Comparison of ENCODE assay signal across 11 cellular contexts in genomic region chr12:9378430-9378835, GRCh38.
DNase-seq lines count a peak whose midpoint lies in the region; ATAC-seq and TF ChIP-seq lines count a peak whose summit lies in the region.
"Had no signal": no experiment of that assay in that cellular context is flagged by ENCODE, and none has a peak within 500 bp of the region (broad histone marks: within the 10 kb centered on the region; RNA-seq: fewer than 3 reads in every experiment).

No MANE protein-coding gene starts in this region.

- H3K27me3 ChIP-seq in effector memory CD4-positive, alpha-beta T cell (replicated peaks; ENCODE audit: control insufficient read depth, insufficient read depth, low read length, poor library complexity, severe bottlenecking): no peaks in the 10 kb centered on the region
- H3K27me3 ChIP-seq: SJCRH30 had no signal

- H3K27ac ChIP-seq in RWPE1: no peak overlapping the region
- H3K27ac ChIP-seq in effector memory CD4-positive, alpha-beta T cell (ENCODE audit: insufficient read depth, low read length, poor library complexity, severe bottlenecking): no peak overlapping the region
- H3K27ac ChIP-seq: parathyroid adenoma, SJCRH30 had no signal

- TF ChIP-seq CTCF in GM12874 (IDR thresholded peaks at IDR 0.05; ENCODE audit: insufficient read depth, low read depth, low read length) (peak; percentile 25; the same call in 1 of the 2 replicates), RWPE1 (conservative IDR thresholded peaks at IDR 0.05; ENCODE audit: low read depth) (no peak)

- no peaks in the 10 kb centered on the region for H3K36me3 ChIP-seq in effector memory CD4-positive, alpha-beta T cell (ENCODE audit: control insufficient read depth, insufficient read depth, low read length)
- H3K36me3 ChIP-seq: SJCRH30 had no signal

- H3K4me1 ChIP-seq in effector memory CD4-positive, alpha-beta T cell (ENCODE audit: control insufficient read depth, insufficient read depth, low read length, poor library complexity, severe bottlenecking): no peaks in the 10 kb centered on the region
- H3K4me1 ChIP-seq: parathyroid adenoma, SJCRH30 had no signal

- DNase-seq in ACHN (peak; percentile 34), RWPE1 (ENCODE audit: low spot score) (peak; percentile 51), glomerular endothelial cell (ENCODE audit: extremely low read depth, low read depth, low spot score) (peak; percentile 10), T-helper 2 cell (no peak), CD1c-positive myeloid dendritic cell (ENCODE audit: extremely low spot score) (no peak)
- no peak for DNase-seq in activated CD8-positive, alpha-beta T cell treated with anti-CD3 and anti-CD28 coated beads, Interleukin-2, amount 10 ng/mL, durations not matched to agents 7 days and 5 days
- DNase-seq in effector memory CD4-positive, alpha-beta T cell: no peak

- POLR2A ChIA-PET in RWPE1 (lab: Yijun Ruan, JAX; ENCODE audit: low non-redundant PET): no interaction called here
- POLR2A ChIA-PET in activated CD8-positive, alpha-beta T cell treated with anti-CD3 and anti-CD28 coated beads, Interleukin-2, amount 10 ng/mL, durations not matched to agents 7 days and 5 days (lab: Charles Lee): no interaction called here

- H3K4me1 Mint-ChIP-seq in activated CD8-positive, alpha-beta T cell treated with anti-CD3 and anti-CD28 coated beads, Interleukin-2, amount 10 ng/mL, durations not matched to agents 7 days and 5 days (ENCODE audit: low read depth): peaks cover 4% of the 10 kb centered on the region

- H3K27ac Mint-ChIP-seq in activated CD8-positive, alpha-beta T cell treated with anti-CD3 and anti-CD28 coated beads, Interleukin-2, amount 10 ng/mL, durations not matched to agents 7 days and 5 days: no peak overlapping the region
- H3K27ac Mint-ChIP-seq: activated T-helper 1 cell treated with anti-CD3 and anti-CD28 coated beads, Interleukin-12 subunit alpha, Interleukin-12 subunit beta, Interleukin-2, Interleukin-4 antibody, amounts not matched to agents 30 ng/mL and 10 ng/mL and 1 ng/mL, durations not matched to agents 14 hours and 24 hours and 36 hours had no signal

- H3K36me3 Mint-ChIP-seq in activated CD8-positive, alpha-beta T cell treated with anti-CD3 and anti-CD28 coated beads, Interleukin-2, amount 10 ng/mL, durations not matched to agents 7 days and 5 days (ENCODE audit: low read depth): no peaks in the 10 kb centered on the region

- H3K4me3 ChIP-seq in effector memory CD4-positive, alpha-beta T cell (ENCODE audit: insufficient read depth, low read depth, low read length, poor library complexity, severe bottlenecking): no peak overlapping the region
- H3K4me3 ChIP-seq: SJCRH30 had no signal

- H3K4me3 Mint-ChIP-seq in activated CD8-positive, alpha-beta T cell treated with anti-CD3 and anti-CD28 coated beads, Interleukin-2, amount 10 ng/mL, durations not matched to agents 7 days and 5 days: no peak overlapping the region
- H3K4me3 Mint-ChIP-seq: activated T-helper 1 cell treated with anti-CD3 and anti-CD28 coated beads, Interleukin-12 subunit alpha, Interleukin-12 subunit beta, Interleukin-2, Interleukin-4 antibody, amounts not matched to agents 30 ng/mL and 10 ng/mL and 1 ng/mL, durations not matched to agents 14 hours and 24 hours and 36 hours had no signal

- H3K27me3 Mint-ChIP-seq in activated CD8-positive, alpha-beta T cell treated with anti-CD3 and anti-CD28 coated beads, Interleukin-2, amount 10 ng/mL, durations not matched to agents 7 days and 5 days (ENCODE audit: low read depth): no peaks in the 10 kb centered on the region

- no peaks in the 10 kb centered on the region for H3K9me3 ChIP-seq in effector memory CD4-positive, alpha-beta T cell (ENCODE audit: control insufficient read depth, low read length)
- H3K9me3 ChIP-seq: SJCRH30 had no signal

- in situ Hi-C loops in ACHN (cut with HindIII; ENCODE audit: low pct_ligation_motif_present, low pct_unique_long_range_greater_than_20kb, low sequenced_read_pairs): no loop called here

- ATAC-seq in activated CD8-positive, alpha-beta T cell treated with anti-CD3 and anti-CD28 coated beads, Interleukin-2, amount 10 ng/mL, durations not matched to agents 7 days and 5 days: no peak

- CTCF ChIA-PET in RWPE1 (lab: Yijun Ruan, JAX): interaction anchor here (0.6 to 0.8 kb wide), 3 partner anchors 11 to 788 kb away, joined by 3 to 6 read pairs (median 4); no protein-coding TSS in a partner anchor
- CTCF ChIA-PET in activated CD8-positive, alpha-beta T cell treated with anti-CD3 and anti-CD28 coated beads, Interleukin-2, amount 10 ng/mL, durations not matched to agents 7 days and 5 days (lab: Charles Lee): interaction anchor here (1.1 to 1.3 kb wide), 2 partner anchors 16 to 38 kb away, joined by 3 to 6 read pairs; no protein-coding TSS in a partner anchor

- no peaks in the 10 kb centered on the region for H3K9me3 Mint-ChIP-seq in activated CD8-positive, alpha-beta T cell treated with anti-CD3 and anti-CD28 coated beads, Interleukin-2, amount 10 ng/mL, durations not matched to agents 7 days and 5 days (ENCODE audit: insufficient read depth)
- H3K9me3 Mint-ChIP-seq: activated T-helper 1 cell treated with anti-CD3 and anti-CD28 coated beads, Interleukin-12 subunit alpha, Interleukin-12 subunit beta, Interleukin-2, Interleukin-4 antibody, amounts not matched to agents 30 ng/mL and 10 ng/mL and 1 ng/mL, durations not matched to agents 14 hours and 24 hours and 36 hours had no signal

Comparison
In these comparisons a context has a peak if more than half of its experiments do, and no peak if none do; other contexts are left out.
1. DNase-seq: peak in ACHN (single experiment), RWPE1 (single experiment) and glomerular endothelial cell (single experiment); none in T-helper 2 cell (0 of 5), activated CD8-positive, alpha-beta T cell treated with anti-CD3 and anti-CD28 coated beads, Interleukin-2, amount 10 ng/mL, durations not matched to agents 7 days and 5 days (single experiment), CD1c-positive myeloid dendritic cell (single experiment) and effector memory CD4-positive, alpha-beta T cell (0 of 3).